ENCODE assay signal across 8 cellular contexts in the genomic region with DNA sequence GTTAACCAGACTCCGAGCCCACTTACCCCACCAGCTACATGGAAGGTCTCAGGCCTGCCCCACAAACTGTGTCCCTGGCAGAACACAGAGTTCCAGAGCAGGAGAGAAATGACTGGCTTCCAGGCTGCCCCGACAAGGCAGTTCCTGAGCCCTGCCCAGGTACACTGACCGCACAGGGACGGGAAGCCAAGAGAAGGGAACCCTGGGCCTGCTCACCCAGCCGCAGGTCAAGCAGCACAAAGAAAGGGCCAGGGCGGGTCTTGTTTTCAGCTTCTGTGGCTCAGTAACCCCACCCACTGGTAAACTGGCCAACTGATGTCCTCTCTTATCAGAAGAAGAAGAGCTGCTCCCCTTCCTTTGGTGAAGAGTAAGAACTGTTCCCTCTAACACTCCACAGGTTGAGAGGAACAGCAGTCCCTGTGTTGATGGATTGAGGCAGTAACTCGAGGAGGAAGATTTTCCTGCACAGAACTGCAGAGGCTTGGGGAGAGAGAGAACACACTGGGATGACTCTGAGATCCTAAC.
DNase-seq lines count a peak whose midpoint lies in the region; ATAC-seq, FAIRE-seq and TF ChIP-seq lines count a peak whose summit lies in the region.

No MANE protein-coding gene starts in this region.

- DNase-seq in CD4-positive, alpha-beta memory T cell = peak in 1 of 5 donors; percentile 43
- peak; percentile 43 for DNase-seq in GM19240 (ENCODE audit: insufficient read length, low spot score)
- DNase-seq in HT-29 (ENCODE audit: low spot score) = peak; percentile 80
- DNase-seq in K562 (ENCODE audit: extremely low read depth in 1 of 4, low spot score in 3 of 4) = peak; percentile 74 to 91 (median 81)
- peak; percentile 61 to 64 for DNase-seq in lung microvascular endothelial cell (ENCODE audit: low read depth in 2 of 2)
- DNase-seq in middle frontal gyrus (ENCODE audit: extremely low spot score, low spot score) = no peak
- DNase-seq in NCI-H2171 (lab: John Stamatoyannopoulos, UW) = no peak

- H3K27me3 Mint-ChIP-seq in CD4-positive, alpha-beta memory T cell = no peaks in the 10 kb centered on the region

- H3K4me2 ChIP-seq in K562 (ENCODE audit: insufficient read depth, low read length) = peak overlapping the region; percentile 81

- peak overlapping the region; percentile 91 to 97 (median 96) for H3K27ac Mint-ChIP-seq in CD4-positive, alpha-beta memory T cell

- intact Hi-C loops in CD4-positive, alpha-beta memory T cell (cut with micrococcal nuclease) = loop anchor here (5.0 kb wide), 1 partner anchor 36 kb away; no protein-coding TSS in a partner anchor
- intact Hi-C loops in K562 (cut with micrococcal nuclease) = loop anchor here (2.0 to 5.0 kb wide), 3 partner anchors 27 to 276 kb away; no protein-coding TSS in a partner anchor

- H3K79me2 ChIP-seq in K562 (ENCODE audit: control insufficient read depth, insufficient read depth, low read length) = no peaks in the 10 kb centered on the region; the same call in 2 of the 3 replicates

- 4% methylated on average over 7 of the region's 7 CpGs for WGBS in K562 (ENCODE audit: insufficient coverage, low coverage, missing lambda C conversion rate)

- peaks cover 54 to 81% (median 70%) of the 10 kb centered on the region in 4 donors for H3K4me1 Mint-ChIP-seq in CD4-positive, alpha-beta memory T cell

- H3K4me3 ChIP-seq in CD4-positive, alpha-beta memory T cell (ENCODE audit: low read length in 2 of 2) = peak overlapping the region in 1 of 2 donors; percentile 21
- peak overlapping the region; percentile 4; the same call in 1 of the 2 replicates for H3K4me3 ChIP-seq in K562

- no peaks in the 10 kb centered on the region for H3K9me1 ChIP-seq in K562 (ENCODE audit: control insufficient read depth, insufficient read depth, low read length)

- TF ChIP-seq CTCF in K562 (IDR thresholded peaks at IDR 0.05 in 2 of 3, conservative IDR thresholded peaks at IDR 0.05 in 1 of 3; ENCODE audit: insufficient read depth in 2 of 3, low read depth in 1 of 3, low read length in 3 of 3) = peak; percentile 57 to 72 (median 66)

- POLR2A ChIA-PET in CD4-positive, alpha-beta memory T cell (lab: Charles Lee; ENCODE audit: partially characterized antibody) = interaction anchor here (0.9 to 6.2 kb wide), 11 partner anchors 8 to 273 kb away, joined by 3 to 36 read pairs (median 5); partner anchors contain the start of genes BLM and CRTC3
- POLR2A ChIA-PET in K562 (lab: Yijun Ruan, JAX) = interaction anchor here (0.6 to 1.0 kb wide), 11 partner anchors 11 to 1439 kb away, joined by 3 to 8 read pairs (median 3); no protein-coding TSS in a partner anchor

- peaks cover 0 to 2% (median 0%) of the 10 kb centered on the region in 8 donors for H3K9me3 Mint-ChIP-seq in CD4-positive, alpha-beta memory T cell

- ATAC-seq in K562 (peak; percentile 98), GM21515 (IDR thresholded peaks at IDR 0.05; ENCODE audit: unreplicated experiment) (no peak)

- no peak for TF ChIP-seq EP300 in K562 (IDR thresholded peaks at IDR 0.05; ENCODE audit: low read length)

- peak; percentile 60 to 83 for TF ChIP-seq RAD21 in K562 (CRISPR knock-in tag; conservative IDR thresholded peaks at IDR 0.05 in 1 of 2, IDR thresholded peaks at IDR 0.05 in 1 of 2)

- H3K9ac ChIP-seq in K562 (ENCODE audit: insufficient read depth in 1 of 2, low read depth in 2 of 2, low read length in 2 of 2) = peak overlapping the region; percentile 72 to 85

- peak overlapping the region; percentile 18 to 86 (median 79) for H3K4me3 Mint-ChIP-seq in CD4-positive, alpha-beta memory T cell

- no TSS peak for BruUV-seq in K562 (replicated peaks; lab: Mats Ljungman, UMichigan)

- no peaks in the 10 kb centered on the region for H3K9me3 ChIP-seq in CD4-positive, alpha-beta memory T cell (ENCODE audit: control insufficient read depth in 1 of 2, low read length in 2 of 2)
- no peaks in the 10 kb centered on the region for H3K9me3 ChIP-seq in K562 (replicated peaks; ENCODE audit: control insufficient read depth, insufficient read depth, low read depth, low read length)

- H2AFZ ChIP-seq in K562 (ENCODE audit: low read depth, low read length) = peak overlapping the region; percentile 93

- H3K27ac ChIP-seq in CD4-positive, alpha-beta memory T cell (ENCODE audit: low read depth, low read length) = peak overlapping the region; percentile 62
- peak overlapping the region; percentile 86 for H3K27ac ChIP-seq in K562 (ENCODE audit: extremely low read depth, low read depth, low read length)

- TF ChIP-seq POLR2A in K562 (conservative IDR thresholded peaks at IDR 0.05) = peak; percentile 47; the same call in 1 of the 2 replicates

- H3K4me1 ChIP-seq in CD4-positive, alpha-beta memory T cell (ENCODE audit: insufficient read depth, low read length) = peaks cover 77% of the 10 kb centered on the region
- H3K4me1 ChIP-seq in K562 (replicated peaks in 1 of 2; ENCODE audit: control insufficient read depth in 2 of 2, insufficient read depth in 2 of 2, low read length in 2 of 2) = peaks cover 24 to 34% of the 10 kb centered on the region in 2 experiments

- in situ Hi-C loops in K562 (cut with MboI) = no loop called here

- H3K27me3 ChIP-seq in CD4-positive, alpha-beta memory T cell (ENCODE audit: insufficient read depth, low read length) = no peaks in the 10 kb centered on the region
- H3K27me3 ChIP-seq in K562 (ENCODE audit: control insufficient read depth in 2 of 2, insufficient read depth in 2 of 2, low read length in 2 of 2) = no peaks in the 10 kb centered on the region

- H3K36me3 Mint-ChIP-seq in CD4-positive, alpha-beta memory T cell = peaks cover 33 to 41% of the 10 kb centered on the region in 2 donors

- peak; percentile 97 for FAIRE-seq in K562 (lab: Jason Lieb, UNC)

- H3K36me3 ChIP-seq in CD4-positive, alpha-beta memory T cell (ENCODE audit: insufficient read depth, low read length) = no peaks in the 10 kb centered on the region
- peaks cover 15% of the 10 kb centered on the region; the same call in 2 of the 3 replicates for H3K36me3 ChIP-seq in K562 (ENCODE audit: control insufficient read depth, insufficient read depth, low read length)

- CTCF ChIA-PET in CD4-positive, alpha-beta memory T cell (lab: Charles Lee; ENCODE audit: partially characterized antibody) = interaction anchor here (0.8 to 1.0 kb wide), 3 partner anchors 25 to 68 kb away, joined by 3 to 5 read pairs (median 3); no protein-coding TSS in a partner anchor
- CTCF ChIA-PET in K562 (lab: Yijun Ruan, JAX; ENCODE audit: low intra/inter-chr PET ratio) = interaction anchor here (0.7 to 1.2 kb wide), 2 partner anchors 252 to 278 kb away, joined by 3 to 6 read pairs; no protein-coding TSS in a partner anchor

- no peaks in the 10 kb centered on the region for H4K20me1 ChIP-seq in K562 (replicated peaks; ENCODE audit: control insufficient read depth, insufficient read depth, low read length)

TF ChIP-seq in K562, 482 proteins besides CTCF, POLR2A, EP300 and RAD21 (continues in another document):
- TF ChIP-seq ZNF780A (CRISPR knock-in tag; IDR thresholded peaks at IDR 0.05) (no peak), NRF1 (conservative IDR thresholded peaks at IDR 0.05 in 1 of 2, IDR thresholded peaks at IDR 0.05 in 1 of 2) (peak; percentile 60 to 64), XRCC4 (IDR thresholded peaks at IDR 0.05; ENCODE audit: extremely low read depth, insufficient read depth, insufficient read length) (no peak), ZFX (CRISPR knock-in tag; IDR thresholded peaks at IDR 0.05) (peak; percentile 82), SLC30A9 (CRISPR knock-in tag; IDR thresholded peaks at IDR 0.05) (no peak), ASH1L (IDR thresholded peaks at IDR 0.05; ENCODE audit: borderline replicate concordance, low read depth, partially characterized antibody) (no peak), KLF1 (tag; IDR thresholded peaks at IDR 0.05) (no peak), ZBTB7A (IDR thresholded peaks at IDR 0.05; ENCODE audit: borderline replicate concordance, control insufficient read depth, low read depth, low read length) (no peak), ZNF311 (CRISPR knock-in tag; IDR thresholded peaks at IDR 0.05) (no peak), CTBP1 (IDR thresholded peaks at IDR 0.05; ENCODE audit: borderline replicate concordance) (peak; percentile 88), ZNF766 (CRISPR knock-in tag; conservative IDR thresholded peaks at IDR 0.05) (no peak; the same call in 1 of the 2 replicates), TAF15 (IDR thresholded peaks at IDR 0.05; ENCODE audit: low read depth, low read length) (no peak), ZKSCAN3 (CRISPR knock-in tag; IDR thresholded peaks at IDR 0.05) (no peak), SAFB (IDR thresholded peaks at IDR 0.05; ENCODE audit: borderline replicate concordance, low read depth, low read length) (no peak)
- TF ChIP-seq, protein P1, sequence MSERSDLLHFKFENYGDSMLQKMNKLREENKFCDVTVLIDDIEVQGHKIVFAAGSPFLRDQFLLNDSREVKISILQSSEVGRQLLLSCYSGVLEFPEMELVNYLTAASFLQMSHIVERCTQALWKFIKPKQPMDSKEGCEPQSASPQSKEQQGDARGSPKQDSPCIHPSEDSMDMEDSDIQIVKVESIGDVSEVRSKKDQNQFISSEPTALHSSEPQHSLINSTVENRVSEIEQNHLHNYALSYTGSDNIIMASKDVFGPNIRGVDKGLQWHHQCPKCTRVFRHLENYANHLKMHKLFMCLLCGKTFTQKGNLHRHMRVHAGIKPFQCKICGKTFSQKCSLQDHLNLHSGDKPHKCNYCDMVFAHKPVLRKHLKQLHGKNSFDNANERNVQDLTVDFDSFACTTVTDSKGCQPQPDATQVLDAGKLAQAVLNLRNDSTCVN (CRISPR knock-in tag; IDR thresholded peaks at IDR 0.05) = no peak
- TF ChIP-seq, protein P2, sequence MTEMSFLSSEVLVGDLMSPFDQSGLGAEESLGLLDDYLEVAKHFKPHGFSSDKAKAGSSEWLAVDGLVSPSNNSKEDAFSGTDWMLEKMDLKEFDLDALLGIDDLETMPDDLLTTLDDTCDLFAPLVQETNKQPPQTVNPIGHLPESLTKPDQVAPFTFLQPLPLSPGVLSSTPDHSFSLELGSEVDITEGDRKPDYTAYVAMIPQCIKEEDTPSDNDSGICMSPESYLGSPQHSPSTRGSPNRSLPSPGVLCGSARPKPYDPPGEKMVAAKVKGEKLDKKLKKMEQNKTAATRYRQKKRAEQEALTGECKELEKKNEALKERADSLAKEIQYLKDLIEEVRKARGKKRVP (CRISPR knock-in tag; IDR thresholded peaks at IDR 0.05) = peak; percentile 38; the same call in 1 of the 2 replicates
- TF ChIP-seq, protein P3, sequence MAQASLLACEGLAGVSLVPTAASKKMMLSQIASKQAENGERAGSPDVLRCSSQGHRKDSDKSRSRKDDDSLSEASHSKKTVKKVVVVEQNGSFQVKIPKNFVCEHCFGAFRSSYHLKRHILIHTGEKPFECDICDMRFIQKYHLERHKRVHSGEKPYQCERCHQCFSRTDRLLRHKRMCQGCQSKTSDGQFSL (CRISPR knock-in tag; IDR thresholded peaks at IDR 0.05) = no peak
- TF ChIP-seq, protein P3 (tag; IDR thresholded peaks at IDR 0.05) = no peak

Comparison
In these comparisons a context has a peak if more than half of its experiments do, and no peak if none do; other contexts are left out.
1. DNase-seq: peak in GM19240 (single experiment), HT-29 (single experiment), K562 (4 of 4) and lung microvascular endothelial cell (2 of 2); none in middle frontal gyrus (single experiment) and NCI-H2171 (single experiment).